In genomic region chr6:52506502-52506875, GRCh38 we compare ENCODE assay signal across 19 cellular contexts.
DNase-seq lines count a peak whose midpoint lies in the region; ATAC-seq and TF ChIP-seq lines count a peak whose summit lies in the region.
"Had no signal": no experiment of that assay in that cellular context is flagged by ENCODE, and none has a peak within 500 bp of the region (broad histone marks: within the 10 kb centered on the region; RNA-seq: fewer than 3 reads in every experiment).

No MANE protein-coding gene starts in this region.

- no peak overlapping the region for H2AFZ ChIP-seq in IMR-90 (replicated peaks; ENCODE audit: low read length, poor library complexity)

- CTCF ChIA-PET in IMR-90 (lab: Yijun Ruan, JAX) (no interaction called here), T-cell (lab: Charles Lee) (no interaction called here)

- TF ChIP-seq RAD21 in IMR-90 (IDR thresholded peaks at IDR 0.05; ENCODE audit: low read length), result no peak

- DNase-seq in IMR-90 (no peak), osteocyte (ENCODE audit: extremely low spot score, unreplicated experiment) (no peak), brain microvascular endothelial cell (no peak), sciatic nerve (ENCODE audit: low spot score) (no peak), T-cell (no peak)
- DNase-seq: C1 segment of cervical spinal cord, DMS 273 treated with DMSO at 0.1 percent for 48 hours, GDM1, KBM-7, NCI-H1436, NCI-H2081 treated with DMSO at 0.1 percent for 48 hours, NCI-H510A treated with DMSO at 0.1 percent for 48 hours, SHP77 had no signal

- WGBS in IMR-90 (ENCODE audit: extremely low coverage in 2 of 2, insufficient read length in 1 of 2), 2 experiments, result 80% methylated on average over 5 of the region's 9 CpGs; no CpG with 5 or more reads in 1 of the 2 experiments

- intact Hi-C loops in IMR-90 (cut with micrococcal nuclease), result no loop called here
- intact Hi-C loops in dendritic cell treated with granulocyte-macrophage colony-stimulating factor and Interleukin-4, amounts not matched to agents 40 ng/mL and 50 ng/mL, for 4 days (cut with micrococcal nuclease), result no loop called here
- intact Hi-C loops in sciatic nerve (cut with DNase I), result no loop called here

- no peak overlapping the region; the same call in 2 of the 3 replicates for H2BK15ac ChIP-seq in IMR-90 (ENCODE audit: low read depth, low read length)

- H3K36me3 ChIP-seq in BLaER1 (peaks cover 82% of the 10 kb centered on the region), IMR-90 (ENCODE audit: control insufficient read depth, insufficient read depth, low read length) (peaks cover 86% of the 10 kb centered on the region), brain microvascular endothelial cell (replicated peaks) (peaks cover 95% of the 10 kb centered on the region)

- peaks cover 42 to 92% of the 10 kb centered on the region in 2 experiments for H3K79me1 ChIP-seq in IMR-90 (ENCODE audit: low read depth in 1 of 2, low read length in 2 of 2)

- BruUV-seq in IMR-90 (replicated peaks; lab: Mats Ljungman, UMichigan), result no TSS peak

- H3K4me1 ChIP-seq in BLaER1, result peaks cover 100% of the 10 kb centered on the region
- peaks cover 33% of the 10 kb centered on the region for H3K4me1 ChIP-seq in IMR-90 (ENCODE audit: control insufficient read depth, insufficient read depth, low read length)

- no peak overlapping the region for H2BK5ac ChIP-seq in IMR-90 (ENCODE audit: low read depth, low read length, poor library complexity, severe bottlenecking)

- H3K27ac ChIP-seq in BLaER1 (no peak overlapping the region), IMR-90 (ENCODE audit: insufficient read depth, low read length) (0 out of 2 replicates have a peak overlapping the region, but pooled peaks have one; percentile 1), brain microvascular endothelial cell (no peak overlapping the region)

- H3K9me3 Mint-ChIP-seq in dendritic cell treated with granulocyte-macrophage colony-stimulating factor and Interleukin-4, amounts not matched to agents 40 ng/mL and 50 ng/mL, for 4 days, result no peaks in the 10 kb centered on the region
- H3K9me3 Mint-ChIP-seq in osteocyte (ENCODE audit: unreplicated experiment) (no peaks in the 10 kb centered on the region), T-cell (no peaks in the 10 kb centered on the region)

- no peak for ATAC-seq in IMR-90 (ENCODE audit: low read depth)
- no peak for ATAC-seq in activated CD4-positive, CD25-positive, alpha-beta regulatory T cell treated with anti-CD3 and anti-CD28 coated beads, Interleukin-2, amount 50 U/mL, for 24 hours
- no peak for ATAC-seq in sciatic nerve
- ATAC-seq in T-cell (replicated peaks in 1 of 4), result no peak
- ATAC-seq: SK-N-SH treated with all-trans-retinoic acid at 6 μM for 48 hours had no signal

- peak overlapping the region; percentile 72; the same call in 1 of the 2 replicates for H3K4me2 ChIP-seq in BLaER1
- no peak overlapping the region for H3K4me2 ChIP-seq in IMR-90 (ENCODE audit: low read depth, low read length)

- in situ Hi-C loops in IMR-90 (cut with MboI; ENCODE audit: low sequenced_read_pairs), result no loop called here
- in situ Hi-C loops in brain microvascular endothelial cell (cut with HindIII; ENCODE audit: low pct_ligation_motif_present, low sequenced_read_pairs), result no loop called here

- H4K8ac ChIP-seq in IMR-90 (ENCODE audit: low read depth in 2 of 2, low read length in 2 of 2), result no peak overlapping the region

- peak overlapping the region; percentile 84 for H3K27ac Mint-ChIP-seq in dendritic cell treated with granulocyte-macrophage colony-stimulating factor and Interleukin-4, amounts not matched to agents 40 ng/mL and 50 ng/mL, for 4 days
- H3K27ac Mint-ChIP-seq in osteocyte (ENCODE audit: unreplicated experiment) (peak overlapping the region; percentile 99), T-cell (no peak overlapping the region)

- dilution Hi-C loops in IMR-90 (cut with HindIII; ENCODE audit: low sequenced_read_pairs, unreplicated experiment), result no loop called here

- H4K20me1 ChIP-seq in BLaER1, result no peaks in the 10 kb centered on the region
- no peaks in the 10 kb centered on the region for H4K20me1 ChIP-seq in IMR-90 (ENCODE audit: insufficient read depth, low read length)

- no peak overlapping the region for H4K5ac ChIP-seq in IMR-90 (ENCODE audit: low read depth, low read length)

- no peak for TF ChIP-seq CTCF in IMR-90 (conservative IDR thresholded peaks at IDR 0.05; ENCODE audit: low read depth, low read length)
- TF ChIP-seq CTCF in osteocyte (IDR thresholded peaks at IDR 0.05), result no peak
- no peak for TF ChIP-seq CTCF in brain microvascular endothelial cell (IDR thresholded peaks at IDR 0.05; ENCODE audit: low read depth, low read length, missing control alignments)

- H3K56ac ChIP-seq in IMR-90 (ENCODE audit: extremely low read depth, insufficient read depth, low read length), result no peak overlapping the region

- H2BK20ac ChIP-seq in IMR-90 (ENCODE audit: low read depth, low read length), result no peak overlapping the region

- H3K23ac ChIP-seq in IMR-90 (ENCODE audit: low read depth, low read length), result no peak overlapping the region

- no peaks in the 10 kb centered on the region for H3K27me3 Mint-ChIP-seq in dendritic cell treated with granulocyte-macrophage colony-stimulating factor and Interleukin-4, amounts not matched to agents 40 ng/mL and 50 ng/mL, for 4 days
- no peaks in the 10 kb centered on the region for H3K27me3 Mint-ChIP-seq in osteocyte (ENCODE audit: unreplicated experiment)
- H3K27me3 Mint-ChIP-seq in T-cell, result no peaks in the 10 kb centered on the region

- H3K4me3 ChIP-seq in BLaER1 (no peak overlapping the region), IMR-90 (ENCODE audit: insufficient read depth, low read depth, low read length) (no peak overlapping the region), brain microvascular endothelial cell (ENCODE audit: low read depth, low read length) (no peak overlapping the region)
- H3K4me3 ChIP-seq: GM12878, HAP-1 had no signal

- H3K4ac ChIP-seq in IMR-90 (ENCODE audit: low read depth, low read length), result no peak overlapping the region

- POLR2A ChIA-PET in IMR-90 (lab: Charles Lee; ENCODE audit: unreplicated experiment), result no interaction called here
- POLR2A ChIA-PET in T-cell (lab: Charles Lee), result no interaction called here

- H3K36me3 Mint-ChIP-seq in dendritic cell treated with granulocyte-macrophage colony-stimulating factor and Interleukin-4, amounts not matched to agents 40 ng/mL and 50 ng/mL, for 4 days (ENCODE audit: low read depth), result peaks cover 98% of the 10 kb centered on the region
- H3K36me3 Mint-ChIP-seq in osteocyte (ENCODE audit: unreplicated experiment), result peaks cover 74% of the 10 kb centered on the region
- H3K36me3 Mint-ChIP-seq in T-cell, result peaks cover 68% of the 10 kb centered on the region

- H4K91ac ChIP-seq in IMR-90 (ENCODE audit: insufficient read depth, low read depth, low read length), result peak overlapping the region; percentile 35

- no peak overlapping the region for H3K14ac ChIP-seq in IMR-90 (replicated peaks; ENCODE audit: low read depth, low read length)

- peaks cover 56% of the 10 kb centered on the region for H3K4me1 Mint-ChIP-seq in dendritic cell treated with granulocyte-macrophage colony-stimulating factor and Interleukin-4, amounts not matched to agents 40 ng/mL and 50 ng/mL, for 4 days (ENCODE audit: low read depth)
- H3K4me1 Mint-ChIP-seq in osteocyte (ENCODE audit: unreplicated experiment) (peaks cover 76% of the 10 kb centered on the region), T-cell (no peaks in the 10 kb centered on the region)

- H2AK9ac ChIP-seq in IMR-90 (replicated peaks; ENCODE audit: low read depth, low read length, poor library complexity), result no peak overlapping the region

- H3K27me3 ChIP-seq in BLaER1, result no peaks in the 10 kb centered on the region
- no peaks in the 10 kb centered on the region for H3K27me3 ChIP-seq in IMR-90 (ENCODE audit: control insufficient read depth, insufficient read depth, low read length)
- no peaks in the 10 kb centered on the region for H3K27me3 ChIP-seq in brain microvascular endothelial cell (replicated peaks)

- no peak overlapping the region for H3K18ac ChIP-seq in IMR-90 (ENCODE audit: low read depth, low read length)

- H3K4me3 Mint-ChIP-seq in dendritic cell treated with granulocyte-macrophage colony-stimulating factor and Interleukin-4, amounts not matched to agents 40 ng/mL and 50 ng/mL, for 4 days, result no peak overlapping the region
- H3K4me3 Mint-ChIP-seq in osteocyte (ENCODE audit: unreplicated experiment), result no peak overlapping the region
- no peak overlapping the region for H3K4me3 Mint-ChIP-seq in T-cell

- H2BK120ac ChIP-seq in IMR-90 (ENCODE audit: low read depth, low read length), result no peak overlapping the region; the same call in 1 of the 2 replicates

- H3K9me3 ChIP-seq in BLaER1, result no peaks in the 10 kb centered on the region
- no peaks in the 10 kb centered on the region for H3K9me3 ChIP-seq in IMR-90 (ENCODE audit: control insufficient read depth, insufficient read depth, low read length)
- H3K9me3 ChIP-seq: HAP-1 had no signal

- peaks cover 43% of the 10 kb centered on the region for H3K9me1 ChIP-seq in IMR-90 (ENCODE audit: insufficient read depth, low read length)

- TF ChIP-seq POLR2A in IMR-90 (IDR thresholded peaks at IDR 0.05; ENCODE audit: low read depth, low read length), result no peak

- peak overlapping the region; percentile 45; the same call in 1 of the 2 replicates for H2AK5ac ChIP-seq in IMR-90 (ENCODE audit: low read depth, low read length)

- no peak overlapping the region; the same call in 1 of the 2 replicates for H3K9ac ChIP-seq in BLaER1
- no peak overlapping the region for H3K9ac ChIP-seq in IMR-90 (ENCODE audit: low read depth, low read length)

TF ChIP-seq in IMR-90, 13 proteins besides CTCF, POLR2A, EP300 and RAD21 (continues in another document):
- TF ChIP-seq BHLHE40 (IDR thresholded peaks at IDR 0.05; ENCODE audit: low read depth, low read length) (no peak), USF2 (IDR thresholded peaks at IDR 0.05; ENCODE audit: low read depth, low read length) (no peak), CHD1 (IDR thresholded peaks at IDR 0.05; ENCODE audit: low read depth, low read length) (no peak), NFE2L2 (IDR thresholded peaks at IDR 0.05; ENCODE audit: low read depth, low read length) (no peak), MXI1 (IDR thresholded peaks at IDR 0.05; ENCODE audit: borderline replicate concordance, low read depth, low read length) (no peak), MAZ (IDR thresholded peaks at IDR 0.05; ENCODE audit: borderline replicate concordance, low read depth, low read length) (no peak), RCOR1 (IDR thresholded peaks at IDR 0.05; ENCODE audit: insufficient replicate concordance, low read length) (no peak), RFX5 (IDR thresholded peaks at IDR 0.05; ENCODE audit: low read depth, low read length) (no peak), MAFK (IDR thresholded peaks at IDR 0.05; ENCODE audit: low read depth, low read length) (no peak)

Comparison
In these comparisons a context has a peak if more than half of its experiments do, and no peak if none do; other contexts are left out.
1. H3K27ac Mint-ChIP-seq: peak in dendritic cell treated with granulocyte-macrophage colony-stimulating factor and Interleukin-4, amounts not matched to agents 40 ng/mL and 50 ng/mL, for 4 days (single experiment) and osteocyte (single experiment); none in T-cell (0 of 2).